In the genomic region with DNA sequence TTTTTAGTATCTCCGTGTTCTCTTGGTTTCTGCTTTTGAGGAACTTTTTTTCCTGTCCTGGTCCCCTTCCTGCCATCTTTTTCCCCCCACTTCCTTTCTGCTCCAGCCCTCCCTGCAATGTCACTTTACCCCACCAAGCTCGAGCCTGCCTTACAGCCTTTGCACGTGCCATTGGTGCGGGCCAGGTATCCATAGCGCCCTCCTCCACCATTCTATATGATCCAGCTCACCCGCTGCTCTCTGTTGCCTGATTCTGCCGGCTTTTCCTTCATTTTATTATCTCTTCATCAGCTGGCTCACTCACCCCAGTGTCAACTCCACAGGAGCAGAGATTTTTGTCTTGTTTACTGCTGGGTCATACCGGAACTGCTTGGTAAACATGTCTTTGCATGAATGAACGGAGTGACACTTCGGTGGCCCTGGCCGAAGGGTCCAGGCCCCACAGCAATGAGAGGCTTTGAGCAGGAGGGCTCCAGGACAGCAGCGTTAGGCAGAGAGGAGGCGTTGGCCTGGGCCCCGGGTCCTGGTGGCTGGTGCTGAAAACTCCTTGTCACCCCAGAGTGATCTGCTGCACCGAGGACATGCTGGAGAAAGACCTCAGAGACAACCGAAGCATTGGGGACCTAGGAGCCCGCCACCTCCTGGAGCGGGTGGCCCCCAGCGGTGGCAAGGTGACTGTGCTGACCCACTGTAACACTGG, we compare ENCODE assay signal across 8 cellular contexts. TPM values are rescaled to one million over a fixed set of nuclear protein-coding genes. Genes with fewer than 3 reads are reported as not detected.
DNase-seq lines count a peak whose midpoint lies in the region; ATAC-seq, FAIRE-seq and TF ChIP-seq lines count a peak whose summit lies in the region.

No MANE protein-coding gene starts in this region.

- no peak overlapping the region for H2BK5ac ChIP-seq in H1 (ENCODE audit: low read depth, low read length)

- H3K18ac ChIP-seq in H1 (ENCODE audit: extremely low read depth, low read length): no peak overlapping the region; the same call in 1 of the 2 replicates

- ATAC-seq in DND-41 (ENCODE audit: insufficient read depth, low read depth) (no peak), HG02759 (IDR thresholded peaks at IDR 0.05; ENCODE audit: unreplicated experiment) (no peak)

- H3K79me1 ChIP-seq in H1 (ENCODE audit: low read depth, low read length): no peaks in the 10 kb centered on the region

- no peak for FAIRE-seq in H1 (lab: Jason Lieb, UNC)

- TF ChIP-seq CTCF in DND-41 (IDR thresholded peaks at IDR 0.05; ENCODE audit: borderline replicate concordance, extremely low read depth, low read length, poor library complexity, severe bottlenecking) (no peak), OCI-LY1 (IDR thresholded peaks at IDR 0.05; ENCODE audit: low read length) (no peak), H1 (IDR thresholded peaks at IDR 0.05; ENCODE audit: control extremely low read depth in 1 of 3, insufficient read depth in 1 of 3, low read depth in 1 of 3, low read length in 3 of 3) (no peak), osteoblast (IDR thresholded peaks at IDR 0.05; ENCODE audit: extremely low read depth, low read depth, low read length) (no peak)

- CTCF ChIA-PET in H1 (lab: Charles Lee; ENCODE audit: partially characterized antibody): interaction anchor here (1.0 to 2.6 kb wide), 3 partner anchors 9 to 18 kb away, joined by 3 to 18 read pairs (median 4); partner anchors contain the start of gene C19orf53

- no peak overlapping the region for H4K5ac ChIP-seq in H1 (ENCODE audit: insufficient read length, low read depth, low read length)

- H2AFZ ChIP-seq in DND-41 (ENCODE audit: low read depth, low read length): peak overlapping the region; percentile 67; the same call in 1 of the 2 replicates
- H2AFZ ChIP-seq in OCI-LY1 (ENCODE audit: low read length): no peak overlapping the region
- H2AFZ ChIP-seq in H1 (ENCODE audit: low read length): no peak overlapping the region
- H2AFZ ChIP-seq in osteoblast (ENCODE audit: low read length): no peak overlapping the region

- H3K27ac ChIP-seq in DND-41 (ENCODE audit: low read length): peak overlapping the region; percentile 41; the same call in 1 of the 2 replicates
- peak overlapping the region; percentile 11 for H3K27ac ChIP-seq in OCI-LY1 (ENCODE audit: low read depth, low read length, poor library complexity, severe bottlenecking)
- no peak overlapping the region for H3K27ac ChIP-seq in H1 (ENCODE audit: low read depth, low read length)
- H3K27ac ChIP-seq in osteoblast (ENCODE audit: low read depth, low read length): peak overlapping the region; percentile 60

- no peaks in the 10 kb centered on the region for H3F3A ChIP-seq in OCI-LY1 (ENCODE audit: insufficient read depth, low read length)

- no peak overlapping the region for H2BK20ac ChIP-seq in H1 (ENCODE audit: low read length)

- no peak overlapping the region for H3K56ac ChIP-seq in H1 (replicated peaks; ENCODE audit: insufficient read length, low read depth, low read length)

- H3K4me3 ChIP-seq in DND-41 (ENCODE audit: low read depth in 1 of 2, low read length in 2 of 2) (peak overlapping the region; percentile 62 to 75; a peak in 3 of 4 replicates), OCI-LY1 (ENCODE audit: low read depth, low read length, poor library complexity, severe bottlenecking) (peak overlapping the region; percentile 78), H1 (ENCODE audit: extremely low read depth in 1 of 4, insufficient read depth in 2 of 4, low read depth in 3 of 4, low read length in 4 of 4) (peak overlapping the region; percentile 47 to 88 (median 52); a peak in 5 of 8 replicates), osteoblast (ENCODE audit: insufficient read depth, low read length) (peak overlapping the region; percentile 85)

- TF ChIP-seq EP300 in H1 (IDR thresholded peaks at IDR 0.05; ENCODE audit: borderline replicate concordance in 1 of 2, low read depth in 2 of 2, low read length in 2 of 2): no peak

- peak overlapping the region; percentile 96 for H3K4me2 ChIP-seq in DND-41 (ENCODE audit: insufficient read depth, low read length)
- peak overlapping the region; percentile 67 for H3K4me2 ChIP-seq in OCI-LY1 (ENCODE audit: low read length)
- peak overlapping the region; percentile 87 to 99 for H3K4me2 ChIP-seq in H1 (ENCODE audit: insufficient read depth in 1 of 2, low read depth in 2 of 2, low read length in 2 of 2)
- peak overlapping the region; percentile 88 for H3K4me2 ChIP-seq in osteoblast (ENCODE audit: insufficient read depth, low read length)

- TF ChIP-seq RAD21 in H1 (IDR thresholded peaks at IDR 0.05 in 1 of 2, conservative IDR thresholded peaks at IDR 0.05 in 1 of 2; ENCODE audit: low read depth in 2 of 2, low read length in 2 of 2): no peak

- no peak overlapping the region for H2BK12ac ChIP-seq in H1 (ENCODE audit: low read depth, low read length)

- WGBS in H1 (ENCODE audit: extremely low coverage in 1 of 2, insufficient coverage in 1 of 2, insufficient read length in 1 of 2, insufficient replicate concordance in 2 of 2, low coverage in 1 of 2, low lambda C conversion rate in 2 of 2, missing lambda C conversion rate in 1 of 2), 2 experiments: 73% methylated on average over 19 of the region's 19 CpGs; no CpG with 5 or more reads in 1 of the 2 experiments

- no peak overlapping the region for H3K23ac ChIP-seq in H1 (ENCODE audit: insufficient read length)

- H3K9ac ChIP-seq in DND-41 (ENCODE audit: low read depth, low read length) (peak overlapping the region; percentile 62), OCI-LY1 (ENCODE audit: low read length) (peak overlapping the region; percentile 63; the same call in 1 of the 2 replicates), H1 (replicated peaks in 1 of 4; ENCODE audit: extremely low read depth in 1 of 4, low read depth in 3 of 4, low read length in 3 of 4) (no peak overlapping the region)

- peaks cover 11% of the 10 kb centered on the region; the same call in 1 of the 2 replicates for H4K20me1 ChIP-seq in DND-41 (ENCODE audit: insufficient read depth, low read length)
- no peaks in the 10 kb centered on the region for H4K20me1 ChIP-seq in OCI-LY1 (ENCODE audit: insufficient read depth, low read length)
- peaks cover 0 to 2% of the 10 kb centered on the region in 2 experiments for H4K20me1 ChIP-seq in H1 (replicated peaks in 1 of 2; ENCODE audit: control insufficient read depth in 1 of 2, insufficient read depth in 2 of 2, low read length in 2 of 2)
- H4K20me1 ChIP-seq in osteoblast (ENCODE audit: insufficient read depth, low read length): peaks cover 12% of the 10 kb centered on the region

- H3K36me3 ChIP-seq in DND-41 (ENCODE audit: insufficient read depth, low read length) (peaks cover 53% of the 10 kb centered on the region), OCI-LY1 (ENCODE audit: insufficient read depth, low read length) (peaks cover 23% of the 10 kb centered on the region), H1 (ENCODE audit: control insufficient read depth in 2 of 4, insufficient read depth in 4 of 4, low read length in 3 of 4) (peaks cover 0 to 29% (median 4%) of the 10 kb centered on the region in 4 experiments; a peak in 6 of 8 replicates), osteoblast (ENCODE audit: insufficient read depth, low read length) (peaks cover 40% of the 10 kb centered on the region)

- no peak overlapping the region for H3K14ac ChIP-seq in H1 (ENCODE audit: insufficient read length)

- H4K91ac ChIP-seq in H1 (replicated peaks; ENCODE audit: insufficient read length, low read length): no peak overlapping the region

- H3K4me1 ChIP-seq in DND-41 (ENCODE audit: insufficient read depth, low read length) (peaks cover 22% of the 10 kb centered on the region), OCI-LY1 (ENCODE audit: insufficient read depth, low read length, severe bottlenecking) (peaks cover 13% of the 10 kb centered on the region), H1 (replicated peaks in 1 of 4; ENCODE audit: control insufficient read depth in 3 of 4, insufficient read depth in 4 of 4, low read length in 3 of 4) (peaks cover 0 to 9% (median 2%) of the 10 kb centered on the region in 4 experiments; a peak in 3 of 7 replicates), osteoblast (ENCODE audit: insufficient read depth, low read length) (peaks cover 9% of the 10 kb centered on the region)

- H3K79me2 ChIP-seq in DND-41 (ENCODE audit: insufficient read depth, low read length): peaks cover 24% of the 10 kb centered on the region
- no peaks in the 10 kb centered on the region for H3K79me2 ChIP-seq in OCI-LY1 (ENCODE audit: insufficient read depth, low read length)
- no peaks in the 10 kb centered on the region for H3K79me2 ChIP-seq in H1 (ENCODE audit: control insufficient read depth in 1 of 2, insufficient read depth in 2 of 2, low read length in 2 of 2)
- H3K79me2 ChIP-seq in osteoblast (ENCODE audit: insufficient read depth, low read length): peaks cover 30% of the 10 kb centered on the region

- peak overlapping the region; percentile 81; the same call in 1 of the 2 replicates for H2BK15ac ChIP-seq in H1 (ENCODE audit: low read length)

- POLR2A ChIA-PET in H1 (lab: Charles Lee; ENCODE audit: partially characterized antibody): interaction anchor here (1.4 to 6.7 kb wide), 2 partner anchors 9 to 16 kb away, joined by 3 to 39 read pairs; partner anchors contain the start of gene C19orf53

- H3K27me3 ChIP-seq in DND-41 (ENCODE audit: insufficient read depth, low read length, poor library complexity): no peaks in the 10 kb centered on the region
- H3K27me3 ChIP-seq in OCI-LY1 (ENCODE audit: insufficient read depth, low read length): no peaks in the 10 kb centered on the region
- H3K27me3 ChIP-seq in H1 (replicated peaks in 1 of 4; ENCODE audit: control insufficient read depth in 3 of 4, extremely low read depth in 1 of 4, insufficient read depth in 3 of 4, low read length in 3 of 4): no peaks in the 10 kb centered on the region; a peak in 1 of 7 replicates
- H3K27me3 ChIP-seq in osteoblast (ENCODE audit: insufficient read depth, low read length): no peaks in the 10 kb centered on the region

- H3K4ac ChIP-seq in H1 (replicated peaks; ENCODE audit: insufficient read length, low read depth, low read length): no peak overlapping the region

- H3K9me3 ChIP-seq in DND-41 (ENCODE audit: insufficient read depth, low read length, severe bottlenecking): no peaks in the 10 kb centered on the region
- H3K9me3 ChIP-seq in OCI-LY1 (ENCODE audit: low read length): no peaks in the 10 kb centered on the region
- H3K9me3 ChIP-seq in H1 (ENCODE audit: insufficient read depth in 2 of 2, low read depth in 1 of 2, low read length in 1 of 2): no peaks in the 10 kb centered on the region
- no peaks in the 10 kb centered on the region for H3K9me3 ChIP-seq in osteoblast (ENCODE audit: low read depth, low read length)

- no peak overlapping the region for H2AK5ac ChIP-seq in H1 (ENCODE audit: low read depth, low read length)

- TF ChIP-seq POLR2A in H1 (IDR thresholded peaks at IDR 0.05; ENCODE audit: control extremely low read depth in 1 of 2, low read depth in 2 of 2, low read length in 2 of 2): no peak

- H3K23me2 ChIP-seq in H1 (ENCODE audit: low read depth, low read length): peaks cover 7% of the 10 kb centered on the region; the same call in 1 of the 2 replicates

- H3K9me2 ChIP-seq in OCI-LY1 (ENCODE audit: low read depth, low read length): no peaks in the 10 kb centered on the region

- H4K8ac ChIP-seq in H1 (ENCODE audit: extremely low read depth, insufficient read depth, low read length): peak overlapping the region; percentile 62; the same call in 1 of the 2 replicates

- no peak overlapping the region for H2BK120ac ChIP-seq in H1 (replicated peaks; ENCODE audit: low read depth, low read length)

- DNase-seq in DND-41: no peak
- peak in 1 of 2 experiments; percentile 49 for DNase-seq in H1 (ENCODE audit: low read depth in 1 of 2, low spot score in 2 of 2)
- peak; percentile 94 for DNase-seq in osteoblast (ENCODE audit: insufficient read length, low spot score, missing footprints)
- no peak for DNase-seq in hypothalamus (lab: John Stamatoyannopoulos, UW)
- no peak for DNase-seq in amniotic stem cell (lab: John Stamatoyannopoulos, UW)
- DNase-seq in anterior cingulate cortex (lab: John Stamatoyannopoulos, UW): no peak

RNA-seq across cellular contexts. Expression of gene MRI1, which starts 1.2 kb away (rescaled TPM):
- total RNA-seq in H1 (2021; fragmentation: NEBNext Ultra II Directional; extraction: Animal tissue kit (Norgen Biotek cat#: 25700)): 21.7 and 24.5 TPM in 2 replicates
- polyA plus RNA-seq in H1 (2011; rRNA removed): 29.5 and 44.6 TPM in 2 replicates
- 35.0 TPM for polyA plus RNA-seq in H1 (2011; cell fraction: cytosol; rRNA removed)
- polyA plus RNA-seq in H1 (2011; cell fraction: nucleus; rRNA removed): 91.3 TPM
- polyA plus RNA-seq in H1 (2012, experiment 1 of 2): 14.6 to 20.0 TPM (median 18.0 TPM) in 4 replicates
- polyA plus RNA-seq in H1 (2012, experiment 2 of 2): 21.8 TPM
- polyA plus RNA-seq in H1 (2013, experiment 1 of 2): 21.4 TPM
- 20.1 TPM for polyA plus RNA-seq in H1 (2013, experiment 2 of 2)
- 14.9 and 18.8 TPM in 2 replicates for polyA minus RNA-seq in H1 (2011; rRNA and poly(A)+ RNA removed)
- polyA minus RNA-seq in H1 (2011; cell fraction: cytosol; rRNA and poly(A)+ RNA removed): 22.0 TPM
- 18.2 TPM for polyA minus RNA-seq in H1 (2011; cell fraction: nucleus; rRNA and poly(A)+ RNA removed)
- 33.7 and 35.4 TPM in 2 replicates for total RNA-seq in osteoblast

RNA-seq across cellular contexts. Expression of gene C19orf53, which starts 8.7 kb away (rescaled TPM):
- 104 and 116 TPM in 2 replicates for total RNA-seq in H1 (2021; fragmentation: NEBNext Ultra II Directional; extraction: Animal tissue kit (Norgen Biotek cat#: 25700))
- polyA plus RNA-seq in H1 (2011; rRNA removed): 169 and 193 TPM in 2 replicates
- 245 TPM for polyA plus RNA-seq in H1 (2011; cell fraction: cytosol; rRNA removed)
- polyA plus RNA-seq in H1 (2011; cell fraction: nucleus; rRNA removed): 182 TPM
- 163 to 238 TPM (median 229 TPM) in 4 replicates for polyA plus RNA-seq in H1 (2012, experiment 1 of 2)
- 247 TPM for polyA plus RNA-seq in H1 (2012, experiment 2 of 2)
- 287 TPM for polyA plus RNA-seq in H1 (2013, experiment 1 of 2)
- 294 TPM for polyA plus RNA-seq in H1 (2013, experiment 2 of 2)
- 41.1 and 45.8 TPM in 2 replicates for polyA minus RNA-seq in H1 (2011; rRNA and poly(A)+ RNA removed)
- polyA minus RNA-seq in H1 (2011; cell fraction: cytosol; rRNA and poly(A)+ RNA removed): 65.8 TPM
- polyA minus RNA-seq in H1 (2011; cell fraction: nucleus; rRNA and poly(A)+ RNA removed): 48.6 TPM
- total RNA-seq in osteoblast: 33.3 and 34.8 TPM in 2 replicates

RNA-seq across cellular contexts. Expression of gene ZSWIM4, which starts 29.7 kb away (rescaled TPM):
- total RNA-seq in H1 (2021; fragmentation: NEBNext Ultra II Directional; extraction: Animal tissue kit (Norgen Biotek cat#: 25700)): 31.1 and 32.7 TPM in 2 replicates
- 12.2 and 23.2 TPM in 2 replicates for polyA plus RNA-seq in H1 (2011; rRNA removed)
- polyA plus RNA-seq in H1 (2011; cell fraction: cytosol; rRNA removed): 10.9 TPM
- 21.2 TPM for polyA plus RNA-seq in H1 (2011; cell fraction: nucleus; rRNA removed)
- 13.1 to 23.1 TPM (median 21.0 TPM) in 4 replicates for polyA plus RNA-seq in H1 (2012, experiment 1 of 2)
- 20.0 TPM for polyA plus RNA-seq in H1 (2012, experiment 2 of 2)
- polyA plus RNA-seq in H1 (2013, experiment 1 of 2): 17.0 TPM
- polyA plus RNA-seq in H1 (2013, experiment 2 of 2): 17.3 TPM
- 8.9 and 10.8 TPM in 2 replicates for polyA minus RNA-seq in H1 (2011; rRNA and poly(A)+ RNA removed)
- polyA minus RNA-seq in H1 (2011; cell fraction: cytosol; rRNA and poly(A)+ RNA removed): 23.9 TPM
- 13.5 TPM for polyA minus RNA-seq in H1 (2011; cell fraction: nucleus; rRNA and poly(A)+ RNA removed)
- total RNA-seq in osteoblast: 6.8 and 9.0 TPM in 2 replicates

Comparison
In these comparisons a context has a peak if more than half of its experiments do, and no peak if none do; other contexts are left out.
1. H3K9ac ChIP-seq: peak in DND-41 (single experiment) and OCI-LY1 (single experiment); none in H1 (0 of 4).
2. Peak in every context shown above with its lines, with median percentiles within 50 percentile points of each other: H3K4me2 ChIP-seq and H3K4me3 ChIP-seq.